In genomic region chr6:157228421-157229218, GRCh38 we compare ENCODE assay signal across 11 cellular contexts.
DNase-seq lines count a peak whose midpoint lies in the region; ATAC-seq lines count a peak whose summit lies in the region.
"Had no signal": no experiment of that assay in that cellular context is flagged by ENCODE, and none has a peak within 500 bp of the region (broad histone marks: within the 10 kb centered on the region; RNA-seq: fewer than 3 reads in every experiment).

No MANE protein-coding gene starts in this region.

- no peak for ATAC-seq in HG03039 (IDR thresholded peaks at IDR 0.05; ENCODE audit: unreplicated experiment)
- no peak for ATAC-seq in GM19328 (IDR thresholded peaks at IDR 0.05; ENCODE audit: unreplicated experiment)

- peaks cover 11% of the 10 kb centered on the region; the same call in 1 of the 2 replicates for H3F3A ChIP-seq in GM23248 (ENCODE audit: insufficient read depth)

- no peak overlapping the region for H3K4me3 ChIP-seq in GM23248
- H3K4me3 ChIP-seq: hepatocyte had no signal

- no peaks in the 10 kb centered on the region for H3K27me3 ChIP-seq in GM23248 (replicated peaks; ENCODE audit: insufficient read depth)

- H3K4me1 Mint-ChIP-seq in activated CD4-positive, alpha-beta memory T cell treated with anti-CD3 and anti-CD28 coated beads, Interleukin-2, amount 10 ng/mL, durations not matched to agents 7 days and 5 days = peaks cover 36% of the 10 kb centered on the region
- H3K4me1 Mint-ChIP-seq in activated CD4-positive, alpha-beta memory T cell treated with anti-CD3 and anti-CD28 coated beads for 36 hours (ENCODE audit: low read depth) = peaks cover 26% of the 10 kb centered on the region

- no peaks in the 10 kb centered on the region for H4K20me1 ChIP-seq in GM23248 (ENCODE audit: insufficient read depth)

- no peak overlapping the region for H3K4me2 ChIP-seq in GM23248 (ENCODE audit: unreplicated experiment)
- H3K4me2 ChIP-seq: hepatocyte had no signal

- no peaks in the 10 kb centered on the region for H3K36me3 Mint-ChIP-seq in activated CD4-positive, alpha-beta memory T cell treated with anti-CD3 and anti-CD28 coated beads, Interleukin-2, amount 10 ng/mL, durations not matched to agents 7 days and 5 days (ENCODE audit: low read depth)
- H3K36me3 Mint-ChIP-seq in activated CD4-positive, alpha-beta memory T cell treated with anti-CD3 and anti-CD28 coated beads for 36 hours = no peaks in the 10 kb centered on the region
- H3K36me3 Mint-ChIP-seq: naive B cell had no signal

- H3K4me3 Mint-ChIP-seq in activated CD4-positive, alpha-beta memory T cell treated with anti-CD3 and anti-CD28 coated beads, Interleukin-2, amount 10 ng/mL, durations not matched to agents 7 days and 5 days = no peak overlapping the region
- no peak overlapping the region for H3K4me3 Mint-ChIP-seq in activated CD4-positive, alpha-beta memory T cell treated with anti-CD3 and anti-CD28 coated beads for 36 hours
- H3K4me3 Mint-ChIP-seq: dendritic cell treated with granulocyte-macrophage colony-stimulating factor and Interleukin-4, amounts not matched to agents 40 ng/mL and 50 ng/mL, for 4 days had no signal

- no peak overlapping the region for H3K9ac ChIP-seq in GM23248

- no peaks in the 10 kb centered on the region for H3K9me3 Mint-ChIP-seq in activated CD4-positive, alpha-beta memory T cell treated with anti-CD3 and anti-CD28 coated beads, Interleukin-2, amount 10 ng/mL, durations not matched to agents 7 days and 5 days
- no peaks in the 10 kb centered on the region for H3K9me3 Mint-ChIP-seq in activated CD4-positive, alpha-beta memory T cell treated with anti-CD3 and anti-CD28 coated beads for 36 hours
- H3K9me3 Mint-ChIP-seq: dendritic cell treated with granulocyte-macrophage colony-stimulating factor and Interleukin-4, amounts not matched to agents 40 ng/mL and 50 ng/mL, for 4 days; naive B cell had no signal

- POLR2A ChIA-PET in activated CD4-positive, alpha-beta memory T cell treated with anti-CD3 and anti-CD28 coated beads, Interleukin-2, amount 10 ng/mL, durations not matched to agents 7 days and 5 days (lab: Charles Lee) = interaction anchor here (0.6 kb wide), 1 partner anchor 9 kb away, joined by 3 read pairs; no protein-coding TSS in a partner anchor
- POLR2A ChIA-PET in activated CD4-positive, alpha-beta memory T cell treated with anti-CD3 and anti-CD28 coated beads for 36 hours (lab: Charles Lee) = no interaction called here

- H3K36me3 ChIP-seq in GM23248 (ENCODE audit: low read depth) = no peaks in the 10 kb centered on the region

- peak overlapping the region; percentile 25 for H3K27ac ChIP-seq in angular gyrus (ENCODE audit: low read depth, low read length)
- no peak overlapping the region for H3K27ac ChIP-seq in GM23248
- H3K27ac ChIP-seq: hepatocyte had no signal

- in situ Hi-C loops in GM23248 (cut with MboI) = no loop called here

- no peaks in the 10 kb centered on the region for H3K79me2 ChIP-seq in GM23248 (ENCODE audit: insufficient read depth)
- H3K79me2 ChIP-seq: hepatocyte had no signal

- no peaks in the 10 kb centered on the region for H3K9me3 ChIP-seq in GM23248 (ENCODE audit: low read depth)

- peaks cover 12% of the 10 kb centered on the region for H3K27me3 Mint-ChIP-seq in activated CD4-positive, alpha-beta memory T cell treated with anti-CD3 and anti-CD28 coated beads, Interleukin-2, amount 10 ng/mL, durations not matched to agents 7 days and 5 days
- no peaks in the 10 kb centered on the region for H3K27me3 Mint-ChIP-seq in activated CD4-positive, alpha-beta memory T cell treated with anti-CD3 and anti-CD28 coated beads for 36 hours

- H3K4me1 ChIP-seq in GM23248 (ENCODE audit: insufficient read depth) = peaks cover 9% of the 10 kb centered on the region

- 87 to 89% methylated on average over 25 of the region's 25 CpGs for WGBS in GM23248 (ENCODE audit: low coverage in 1 of 2, low lambda C conversion rate in 2 of 2, missing lambda C conversion rate in 2 of 2), 2 experiments

- CTCF ChIA-PET in activated CD4-positive, alpha-beta memory T cell treated with anti-CD3 and anti-CD28 coated beads, Interleukin-2, amount 10 ng/mL, durations not matched to agents 7 days and 5 days (lab: Charles Lee) = interaction anchor here (0.5 to 1.1 kb wide), 2 partner anchors 46 to 186 kb away, joined by 3 to 4 read pairs; no protein-coding TSS in a partner anchor
- CTCF ChIA-PET in activated CD4-positive, alpha-beta memory T cell treated with anti-CD3 and anti-CD28 coated beads for 36 hours (lab: Charles Lee) = no interaction called here

- H2AFZ ChIP-seq in GM23248 = no peak overlapping the region
- H2AFZ ChIP-seq: hepatocyte had no signal

- DNase-seq in activated CD4-positive, alpha-beta memory T cell treated with anti-CD3 and anti-CD28 coated beads, Interleukin-2, amount 10 ng/mL, durations not matched to agents 7 days and 5 days = no peak
- no peak for DNase-seq in activated CD4-positive, alpha-beta memory T cell treated with anti-CD3 and anti-CD28 coated beads for 36 hours
- DNase-seq in NCI-H187 treated with DMSO at 0.1 percent for 48 hours (lab: John Stamatoyannopoulos, UW) (peak; percentile 61), retina (peak; percentile 77), GM23248 (no peak)
- DNase-seq: naive B cell had no signal

- intact Hi-C loops in activated CD4-positive, alpha-beta memory T cell treated with anti-CD3 and anti-CD28 coated beads for 36 hours (cut with micrococcal nuclease) = no loop called here

- H3K27ac Mint-ChIP-seq in activated CD4-positive, alpha-beta memory T cell treated with anti-CD3 and anti-CD28 coated beads, Interleukin-2, amount 10 ng/mL, durations not matched to agents 7 days and 5 days = peak overlapping the region; percentile 2
- H3K27ac Mint-ChIP-seq in activated CD4-positive, alpha-beta memory T cell treated with anti-CD3 and anti-CD28 coated beads for 36 hours = no peak overlapping the region
- H3K27ac Mint-ChIP-seq: dendritic cell treated with granulocyte-macrophage colony-stimulating factor and Interleukin-4, amounts not matched to agents 40 ng/mL and 50 ng/mL, for 4 days; naive B cell had no signal

- H3K9me2 ChIP-seq in GM23248 (ENCODE audit: insufficient read depth) = no peaks in the 10 kb centered on the region

Comparison
In these comparisons a context has a peak if more than half of its experiments do, and no peak if none do; other contexts are left out.
1. DNase-seq: peak in NCI-H187 treated with DMSO at 0.1 percent for 48 hours (single experiment) and retina (single experiment); none in activated CD4-positive, alpha-beta memory T cell treated with anti-CD3 and anti-CD28 coated beads, Interleukin-2, amount 10 ng/mL, durations not matched to agents 7 days and 5 days (single experiment), activated CD4-positive, alpha-beta memory T cell treated with anti-CD3 and anti-CD28 coated beads for 36 hours (single experiment) and GM23248 (single experiment).